19 cellular contexts compared by ENCODE assay signal in genomic region chr6:107763959-107764358, GRCh38.
DNase-seq lines count a peak whose midpoint lies in the region; ATAC-seq and TF ChIP-seq lines count a peak whose summit lies in the region.
"Had no signal": no experiment of that assay in that cellular context is flagged by ENCODE, and none has a peak within 500 bp of the region (broad histone marks: within the 10 kb centered on the region; RNA-seq: fewer than 3 reads in every experiment).

No MANE protein-coding gene starts in this region.

- ATAC-seq in activated T-cell treated with anti-CD3 and anti-CD28 coated beads, Interleukin-2, amount 50 U/mL, for 4 hours: no peak
- ATAC-seq in GM21786 (IDR thresholded peaks at IDR 0.05; ENCODE audit: unreplicated experiment): no peak
- no peak for ATAC-seq in upper lobe of right lung

- no peaks in the 10 kb centered on the region for H3K27me3 ChIP-seq in upper lobe of right lung
- H3K27me3 ChIP-seq: BE2C, ovary, sigmoid colon, SJCRH30, transverse colon had no signal

- no peaks in the 10 kb centered on the region for H3K4me1 ChIP-seq in upper lobe of right lung
- H3K4me1 ChIP-seq: BE2C, sigmoid colon, SJCRH30, transverse colon had no signal

- H3K36me3 Mint-ChIP-seq in activated T-cell treated with anti-CD3 and anti-CD28 coated beads, Interleukin-2, amount 50 U/mL, for 4 hours (ENCODE audit: insufficient read depth): peaks cover 27% of the 10 kb centered on the region

- no peaks in the 10 kb centered on the region for H3K9me3 ChIP-seq in upper lobe of right lung
- H3K9me3 ChIP-seq: BE2C, ovary, sigmoid colon, SJCRH30, transverse colon had no signal

- H3K4me3 Mint-ChIP-seq in activated T-cell treated with anti-CD3 and anti-CD28 coated beads, Interleukin-2, amount 50 U/mL, for 4 hours: no peak overlapping the region
- H3K4me3 Mint-ChIP-seq: stimulated activated naive CD8-positive, alpha-beta T cell treated with anti-CD3 and anti-CD28 coated beads, Interleukin-15, Interleukin-2, amounts not matched to agents 100 ng/mL and 50 ng/mL, for 24 hours; T-helper 1 cell treated with Interleukin-12 subunit alpha and Interleukin-12 subunit beta and Interleukin-4 antibody, amounts not matched to agents 30 μg/mL and 1 μg/mL, for 36 hours had no signal

- DNase-seq in HCEC 1CT (peak; percentile 37), astrocyte of the cerebellum (ENCODE audit: low read depth) (peak; percentile 66), fibroblast of the aortic adventitia (ENCODE audit: low read depth) (peak; percentile 41), renal cortical epithelial cell (ENCODE audit: low read depth) (peak; percentile 90), upper lobe of right lung (no peak)
- DNase-seq in activated T-cell treated with anti-CD3 and anti-CD28 coated beads, Interleukin-2, amount 50 U/mL, for 4 hours: no peak
- DNase-seq in activated CD8-positive, alpha-beta memory T cell treated with anti-CD3 and anti-CD28 coated beads for 24 hours: no peak
- DNase-seq: activated CD4-positive, alpha-beta T cell treated with anti-CD3 and anti-CD28 coated beads, Interleukin-2, amount 50 U/mL, for 1 hour; anterior cingulate cortex; BE2C; NCI-H1436; ovary; PC-9; sigmoid colon; SJCRH30; transverse colon had no signal

- H3K4me1 Mint-ChIP-seq in activated T-cell treated with anti-CD3 and anti-CD28 coated beads, Interleukin-2, amount 50 U/mL, for 4 hours (ENCODE audit: low read depth): peaks cover 23% of the 10 kb centered on the region

- no peak overlapping the region for H3K27ac ChIP-seq in upper lobe of right lung
- H3K27ac ChIP-seq: ovary, PC-9, sigmoid colon, SJCRH30, transverse colon had no signal

- intact Hi-C loops in upper lobe of right lung (cut with DNase I): no loop called here

- no peaks in the 10 kb centered on the region for H3K9me3 Mint-ChIP-seq in activated T-cell treated with anti-CD3 and anti-CD28 coated beads, Interleukin-2, amount 50 U/mL, for 4 hours

- TF ChIP-seq CTCF in astrocyte of the cerebellum (IDR thresholded peaks at IDR 0.05; ENCODE audit: low read depth, low read length, missing control alignments): no peak
- no peak for TF ChIP-seq CTCF in fibroblast of the aortic adventitia (IDR thresholded peaks at IDR 0.05; ENCODE audit: insufficient read depth, low read length)
- TF ChIP-seq CTCF in upper lobe of right lung (IDR thresholded peaks at IDR 0.05): no peak

- H3K4me3 ChIP-seq in astrocyte of the cerebellum (ENCODE audit: low read depth, low read length) (no peak overlapping the region), fibroblast of the aortic adventitia (ENCODE audit: low read depth, low read length) (no peak overlapping the region), upper lobe of right lung (no peak overlapping the region)
- H3K4me3 ChIP-seq: ovary, PC-9, sigmoid colon, SJCRH30, transverse colon had no signal

- in situ Hi-C loops in astrocyte of the cerebellum (cut with HindIII; ENCODE audit: low sequenced_read_pairs): no loop called here

- H3K36me3 ChIP-seq in upper lobe of right lung: no peaks in the 10 kb centered on the region
- H3K36me3 ChIP-seq: BE2C, ovary, sigmoid colon, SJCRH30, transverse colon had no signal

- no peaks in the 10 kb centered on the region for H3K27me3 Mint-ChIP-seq in activated T-cell treated with anti-CD3 and anti-CD28 coated beads, Interleukin-2, amount 50 U/mL, for 4 hours (ENCODE audit: low read depth)
- H3K27me3 Mint-ChIP-seq: stimulated activated naive CD8-positive, alpha-beta T cell treated with anti-CD3 and anti-CD28 coated beads, Interleukin-15, Interleukin-2, amounts not matched to agents 100 ng/mL and 50 ng/mL, for 24 hours had no signal

Comparison
In these comparisons a context has a peak if more than half of its experiments do, and no peak if none do; other contexts are left out.
1. DNase-seq: peak in HCEC 1CT (single experiment), astrocyte of the cerebellum (single experiment), fibroblast of the aortic adventitia (single experiment) and renal cortical epithelial cell (single experiment); none in activated T-cell treated with anti-CD3 and anti-CD28 coated beads, Interleukin-2, amount 50 U/mL, for 4 hours (single experiment), upper lobe of right lung (single experiment) and activated CD8-positive, alpha-beta memory T cell treated with anti-CD3 and anti-CD28 coated beads for 24 hours (single experiment).